ENCODE assay signal across 18 cellular contexts in the genomic region with DNA sequence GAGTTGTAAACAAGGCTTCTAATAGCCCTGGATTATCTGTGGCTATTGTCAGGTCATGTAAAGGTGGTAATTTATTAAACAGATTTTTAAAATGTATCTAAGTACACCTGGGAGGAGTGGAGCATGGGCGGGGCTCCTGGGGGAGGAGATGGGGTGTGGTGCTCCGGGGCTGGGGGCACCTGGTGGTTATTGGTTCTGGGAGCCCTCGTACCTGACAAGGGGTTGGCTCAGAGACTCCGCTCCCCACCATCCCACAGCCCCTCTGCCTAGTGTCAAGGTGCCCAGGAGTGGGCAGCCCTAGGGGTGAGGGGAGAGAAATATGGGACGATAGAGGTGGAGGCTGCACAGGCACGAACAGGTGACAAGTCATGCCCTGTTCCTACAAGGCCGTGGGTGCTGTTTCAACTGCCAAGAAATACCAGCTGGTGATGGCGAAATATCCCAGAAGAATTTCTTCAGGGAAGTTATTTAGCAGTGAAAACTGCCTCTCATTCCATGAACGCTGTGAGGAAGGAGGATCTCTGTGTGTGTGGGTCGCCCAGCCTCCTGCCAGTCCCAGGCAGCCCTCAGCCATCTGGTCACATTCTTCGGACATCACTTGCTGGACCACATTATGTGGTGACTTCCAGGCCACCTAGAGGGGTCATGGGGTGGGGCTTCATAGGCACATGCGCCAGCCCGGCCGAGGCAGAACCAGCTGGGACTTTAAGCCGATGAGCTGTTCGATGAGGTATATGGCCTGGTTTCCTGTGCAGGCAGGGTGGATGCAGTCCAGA. TPM values are rescaled to one million over a fixed set of nuclear protein-coding genes. Genes with fewer than 3 reads are reported as not detected.
DNase-seq lines count a peak whose midpoint lies in the region; ATAC-seq, FAIRE-seq and TF ChIP-seq lines count a peak whose summit lies in the region.
"Had no signal": no experiment of that assay in that cellular context is flagged by ENCODE, and none has a peak within 500 bp of the region (broad histone marks: within the 10 kb centered on the region; RNA-seq: fewer than 3 reads in every experiment).

No MANE protein-coding gene starts in this region.

- DNase-seq in LHCN-M2 (ENCODE audit: low read depth): peak; percentile 83
- peak; percentile 76 for DNase-seq in bronchial epithelial cell (ENCODE audit: low read depth)
- peak; percentile 56 for DNase-seq in keratinocyte (ENCODE audit: low read depth, low spot score)
- DNase-seq in upper lobe of left lung: peak; percentile 61 to 69
- no peak for DNase-seq in HAP-1 (ENCODE audit: low spot score in 2 of 2)
- DNase-seq: activated B cell treated with CpG ODN at 0.5 μM for 24 hours; activated CD8-positive, alpha-beta memory T cell treated with anti-CD3 and anti-CD28 coated beads for 24 hours; activated gamma-delta T cell; DMS53; dorsolateral prefrontal cortex; midbrain; NCI-H146; NCI-H524; spleen; T-helper 1 cell had no signal

- TF ChIP-seq CTCF in bronchial epithelial cell (IDR thresholded peaks at IDR 0.05; ENCODE audit: insufficient read depth, low read length, severe bottlenecking) (no peak), keratinocyte (optimal IDR thresholded peaks at IDR 0.05 in 1 of 3, IDR thresholded peaks at IDR 0.05 in 1 of 3, conservative IDR thresholded peaks at IDR 0.05 in 1 of 3; ENCODE audit: extremely low read depth in 1 of 3, insufficient read depth in 2 of 3, low read length in 3 of 3) (no peak), upper lobe of left lung (IDR thresholded peaks at IDR 0.05) (no peak)

- peak in 1 of 4 donors; percentile 35 for TF ChIP-seq POLR2A in upper lobe of left lung (IDR thresholded peaks at IDR 0.05)

- no peaks in the 10 kb centered on the region for H3K9me1 ChIP-seq in keratinocyte (ENCODE audit: control insufficient read depth, extremely low read depth, insufficient read depth, low read length)

- H3K27me3 ChIP-seq in bronchial epithelial cell (ENCODE audit: control insufficient read depth, insufficient read depth, low read length) (no peaks in the 10 kb centered on the region), keratinocyte (ENCODE audit: control insufficient read depth, extremely low read depth, insufficient read depth, low read length) (no peaks in the 10 kb centered on the region), upper lobe of left lung (no peaks in the 10 kb centered on the region), HAP-1 (ENCODE audit: low read depth) (no peaks in the 10 kb centered on the region)

- H3K79me2 ChIP-seq in keratinocyte (ENCODE audit: control insufficient read depth, insufficient read depth, low read length): no peaks in the 10 kb centered on the region

- H3K36me3 ChIP-seq in bronchial epithelial cell (ENCODE audit: control insufficient read depth, insufficient read depth, low read length) (no peaks in the 10 kb centered on the region), keratinocyte (ENCODE audit: control insufficient read depth in 2 of 2, extremely low read depth in 1 of 2, insufficient read depth in 2 of 2, low read length in 2 of 2) (no peaks in the 10 kb centered on the region), upper lobe of left lung (no peaks in the 10 kb centered on the region), HAP-1 (replicated peaks) (no peaks in the 10 kb centered on the region)
- H3K36me3 ChIP-seq: spleen had no signal

- ATAC-seq in upper lobe of left lung (ENCODE audit: low FRiP score in 2 of 2) (peak; percentile 45 to 72), GM18520 (IDR thresholded peaks at IDR 0.05; ENCODE audit: unreplicated experiment) (no peak), HG02798 (IDR thresholded peaks at IDR 0.05; ENCODE audit: poor library complexity, unreplicated experiment) (no peak)

- H3K27ac ChIP-seq in keratinocyte (ENCODE audit: control insufficient read depth, insufficient read depth, low read length) (peak overlapping the region; percentile 53), upper lobe of left lung (peak overlapping the region; percentile 21 to 83 (median 40))
- H3K27ac ChIP-seq: dorsolateral prefrontal cortex, spleen had no signal

- FAIRE-seq in bronchial epithelial cell (lab: Jason Lieb, UNC): no peak
- peak; percentile 79 for FAIRE-seq in keratinocyte (lab: Jason Lieb, UNC)
- FAIRE-seq: RCC 7860 had no signal

- peak overlapping the region; percentile 93 for H2AFZ ChIP-seq in keratinocyte (ENCODE audit: control insufficient read depth, low read length)

- dilution Hi-C loops in keratinocyte (cut with MboI; ENCODE audit: extremely low pct_ligation_motif_present, low sequenced_read_pairs): no loop called here

- whole genome bisulfite sequencing in upper lobe of left lung, 2 donors: 64 to 68% methylated on average over 14 to 16 of the region's 16 CpGs

- H3K4me1 ChIP-seq in keratinocyte (ENCODE audit: control insufficient read depth, extremely low read depth, insufficient read depth, low read length) (peaks cover 20% of the 10 kb centered on the region), upper lobe of left lung (peaks cover 3 to 15% (median 9%) of the 10 kb centered on the region in 4 donors), HAP-1 (no peaks in the 10 kb centered on the region; the same call in 1 of the 2 replicates)
- H3K4me1 ChIP-seq: spleen had no signal

- H3K9me3 ChIP-seq in keratinocyte (ENCODE audit: control insufficient read depth, low read depth, low read length): no peaks in the 10 kb centered on the region
- no peaks in the 10 kb centered on the region for H3K9me3 ChIP-seq in upper lobe of left lung
- H3K9me3 ChIP-seq in HAP-1: no peaks in the 10 kb centered on the region
- H3K9me3 ChIP-seq: spleen had no signal

- peak overlapping the region; percentile 60 for H3K9ac ChIP-seq in keratinocyte (ENCODE audit: control insufficient read depth, extremely low read depth, insufficient read depth, low read length)

- H4K20me1 ChIP-seq in keratinocyte (ENCODE audit: control insufficient read depth, extremely low read depth, insufficient read depth, low read length): no peaks in the 10 kb centered on the region

- peak overlapping the region; percentile 77 for H3K4me2 ChIP-seq in keratinocyte (ENCODE audit: control insufficient read depth, extremely low read depth, insufficient read depth, low read depth, low read length)

- in situ Hi-C loops in HAP-1 (cut with MboI; ENCODE audit: low sequenced_read_pairs): no loop called here

- TF ChIP-seq EP300 in upper lobe of left lung (IDR thresholded peaks at IDR 0.05): peak in 1 of 4 donors; percentile 77

- no peak overlapping the region for H3K4me3 ChIP-seq in bronchial epithelial cell (ENCODE audit: low read depth, low read length)
- peak overlapping the region in 1 of 3 experiments; percentile 3 for H3K4me3 ChIP-seq in keratinocyte (ENCODE audit: control insufficient read depth in 2 of 3, extremely low read depth in 1 of 3, insufficient read depth in 2 of 3, low read depth in 1 of 3, low read length in 3 of 3)
- no peak overlapping the region for H3K4me3 ChIP-seq in upper lobe of left lung
- no peak overlapping the region for H3K4me3 ChIP-seq in HAP-1
- H3K4me3 ChIP-seq: dorsolateral prefrontal cortex, spleen had no signal

RNA-seq across cellular contexts. Expression of gene IRX3, which starts 55.6 kb away (rescaled TPM):
- total RNA-seq in LHCN-M2 (2014; rRNA removed) (82.7 and 84.1 TPM in 2 replicates), bronchial epithelial cell (2.1 and 6.0 TPM in 2 replicates), upper lobe of left lung (100 to 1,000 TPM in 2 of 6 donors, 10 to 100 TPM in 4; 50.9 to 157 (median 61.3) TPM)
- polyA plus RNA-seq in LHCN-M2 (2012): 66.9 TPM
- 1.7 to 3.3 TPM (median 2.7 TPM) in 3 replicates for polyA plus RNA-seq in keratinocyte
- 16.3 TPM for polyA plus RNA-seq in keratinocyte (2011; ENCODE audit: low read depth)
- 1.5 and 4.3 TPM in 2 replicates for polyA plus RNA-seq in keratinocyte (2011; cell fraction: cytosol; rRNA removed)
- 2.9 and 4.9 TPM in 2 replicates for polyA plus RNA-seq in keratinocyte (2011; cell fraction: nucleus; rRNA removed)
- polyA plus RNA-seq in keratinocyte (2012; ENCODE audit: low replicate concordance): 4.6 and 14.4 TPM in 2 replicates
- 0.23 to 1.0 TPM (median 0.63 TPM) in 3 replicates for polyA minus RNA-seq in keratinocyte
- 6.9 TPM for polyA minus RNA-seq in keratinocyte (2011; cell fraction: cytosol; rRNA and poly(A)+ RNA removed)
- 2.5 and 3.0 TPM in 2 replicates for polyA minus RNA-seq in keratinocyte (2011; cell fraction: nucleus; rRNA and poly(A)+ RNA removed)
- total RNA-seq: activated B cell treated with CpG ODN at 0.5 μM for 24 hours had no signal

Comparison
In these comparisons a context has a peak if more than half of its experiments do, and no peak if none do; other contexts are left out.
1. DNase-seq: peak in LHCN-M2 (single experiment), bronchial epithelial cell (single experiment), keratinocyte (single experiment) and upper lobe of left lung (2 of 2); none in HAP-1 (0 of 2).
2. ATAC-seq: peak in upper lobe of left lung (2 of 2); none in GM18520 (single experiment) and HG02798 (single experiment).